Comparison of ENCODE assay signal across 21 cellular contexts in genomic region chr4:150598906-150599305, GRCh38. TPM values are rescaled to one million over a fixed set of nuclear protein-coding genes. Genes with fewer than 3 reads are reported as not detected.
A peak's percentile ranks its signal among the peaks of the same experiment; 100 is the strongest.
DNase-seq lines count a peak whose midpoint lies in the region; ATAC-seq and TF ChIP-seq lines count a peak whose summit lies in the region.
"Had no signal": no experiment of that assay in that cellular context is flagged by ENCODE, and none has a peak within 500 bp of the region (broad histone marks: within the 10 kb centered on the region; RNA-seq: fewer than 3 reads in every experiment).

No MANE protein-coding gene starts in this region.

- in situ Hi-C loops in ACHN (cut with HindIII; ENCODE audit: low pct_ligation_motif_present, low pct_unique_long_range_greater_than_20kb, low sequenced_read_pairs), result no loop called here
- in situ Hi-C loops in GM13977 (cut with MboI; ENCODE audit: low pct_unique_long_range_greater_than_20kb, low sequenced_read_pairs, unreplicated experiment), result no loop called here

- ATAC-seq in sciatic nerve, result peak; percentile 46
- ATAC-seq: K562 had no signal

- DNase-seq in GM03348 (ENCODE audit: low spot score) (peak; percentile 7), fibroblast of peridontal ligament (ENCODE audit: extremely low read depth) (peak; percentile 14), sciatic nerve (ENCODE audit: low spot score) (no peak), HK-2 (ENCODE audit: unreplicated experiment) (no peak), ACHN (no peak), GM13977 (ENCODE audit: low spot score) (no peak)
- no peak for DNase-seq in stimulated activated CD4-positive, alpha-beta T cell treated with anti-CD3 and anti-CD28 coated beads, Interleukin-2, amount 100 ng/mL, for 48 hours
- DNase-seq: EL, GF-D8, H7, MM.1S, NCI-H1048, NCI-H1417 treated with DMSO at 0.1 percent for 48 hours, NCI-H2029, NCI-H345, NCI-H524 treated with DMSO at 0.1 percent for 48 hours had no signal

- intact Hi-C loops in sciatic nerve (cut with DNase I), result no loop called here

- no peak for TF ChIP-seq CTCF in GM13977 (IDR thresholded peaks at IDR 0.05; ENCODE audit: extremely low read depth, insufficient read depth, missing control alignments)

TF ChIP-seq in PFSK-1, 5 proteins besides CTCF, POLR2A, EP300 and RAD21:
- TF ChIP-seq FOXP2 (optimal IDR thresholded peaks at IDR 0.05; ENCODE audit: borderline replicate concordance, extremely low read depth, extremely low read length, insufficient read depth) (no peak), SIN3A (IDR thresholded peaks at IDR 0.05; ENCODE audit: borderline replicate concordance, insufficient read depth, low read length) (no peak), TAF1 (IDR thresholded peaks at IDR 0.05; ENCODE audit: borderline replicate concordance, insufficient read depth, low read length) (peak; percentile 43; the same call in 1 of the 2 replicates), POLR2AphosphoS5 (IDR thresholded peaks at IDR 0.05; ENCODE audit: low read depth, low read length) (no peak)
- TF ChIP-seq, protein P1, sequence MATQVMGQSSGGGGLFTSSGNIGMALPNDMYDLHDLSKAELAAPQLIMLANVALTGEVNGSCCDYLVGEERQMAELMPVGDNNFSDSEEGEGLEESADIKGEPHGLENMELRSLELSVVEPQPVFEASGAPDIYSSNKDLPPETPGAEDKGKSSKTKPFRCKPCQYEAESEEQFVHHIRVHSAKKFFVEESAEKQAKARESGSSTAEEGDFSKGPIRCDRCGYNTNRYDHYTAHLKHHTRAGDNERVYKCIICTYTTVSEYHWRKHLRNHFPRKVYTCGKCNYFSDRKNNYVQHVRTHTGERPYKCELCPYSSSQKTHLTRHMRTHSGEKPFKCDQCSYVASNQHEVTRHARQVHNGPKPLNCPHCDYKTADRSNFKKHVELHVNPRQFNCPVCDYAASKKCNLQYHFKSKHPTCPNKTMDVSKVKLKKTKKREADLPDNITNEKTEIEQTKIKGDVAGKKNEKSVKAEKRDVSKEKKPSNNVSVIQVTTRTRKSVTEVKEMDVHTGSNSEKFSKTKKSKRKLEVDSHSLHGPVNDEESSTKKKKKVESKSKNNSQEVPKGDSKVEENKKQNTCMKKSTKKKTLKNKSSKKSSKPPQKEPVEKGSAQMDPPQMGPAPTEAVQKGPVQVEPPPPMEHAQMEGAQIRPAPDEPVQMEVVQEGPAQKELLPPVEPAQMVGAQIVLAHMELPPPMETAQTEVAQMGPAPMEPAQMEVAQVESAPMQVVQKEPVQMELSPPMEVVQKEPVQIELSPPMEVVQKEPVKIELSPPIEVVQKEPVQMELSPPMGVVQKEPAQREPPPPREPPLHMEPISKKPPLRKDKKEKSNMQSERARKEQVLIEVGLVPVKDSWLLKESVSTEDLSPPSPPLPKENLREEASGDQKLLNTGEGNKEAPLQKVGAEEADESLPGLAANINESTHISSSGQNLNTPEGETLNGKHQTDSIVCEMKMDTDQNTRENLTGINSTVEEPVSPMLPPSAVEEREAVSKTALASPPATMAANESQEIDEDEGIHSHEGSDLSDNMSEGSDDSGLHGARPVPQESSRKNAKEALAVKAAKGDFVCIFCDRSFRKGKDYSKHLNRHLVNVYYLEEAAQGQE (IDR thresholded peaks at IDR 0.05; ENCODE audit: insufficient read depth in 1 of 2, low read depth in 2 of 2, low read length in 2 of 2), result no peak
TF ChIP-seq in PFSK-1: peak in this region for 1.

RNA-seq across cellular contexts. Expression of gene MAB21L2, which starts 17.0 kb away (rescaled TPM):
- polyA plus RNA-seq in PFSK-1 (2012; ENCODE audit: insufficient read length, low read depth), result not detected
- 0.13 TPM for total RNA-seq in sciatic nerve
- total RNA-seq: H7, K562, OCI-LY7, SJSA1 had no signal
- polyA plus RNA-seq: CD14-positive monocyte, K562 had no signal

Comparison
In these comparisons a context has a peak if more than half of its experiments do, and no peak if none do; other contexts are left out.
1. DNase-seq: peak in GM03348 (single experiment) and fibroblast of peridontal ligament (single experiment); none in sciatic nerve (single experiment), HK-2 (single experiment), stimulated activated CD4-positive, alpha-beta T cell treated with anti-CD3 and anti-CD28 coated beads, Interleukin-2, amount 100 ng/mL, for 48 hours (0 of 2), ACHN (single experiment) and GM13977 (single experiment).